ENCODE assay signal across 1 cellular context in genomic region chr11:24324211-24324610, GRCh38.
TF ChIP-seq lines count a peak whose summit lies in the region.

No MANE protein-coding gene starts in this region.

TF ChIP-seq in GM23338, 12 proteins besides CTCF, POLR2A, EP300 and RAD21 (continued from another document):
- TF ChIP-seq REST (IDR thresholded peaks at IDR 0.05; ENCODE audit: unreplicated experiment) (no peak), ZNF331 (CRISPR knock-in tag; IDR thresholded peaks at IDR 0.05; ENCODE audit: low read depth) (no peak), POLR2AphosphoS5 (IDR thresholded peaks at IDR 0.05; ENCODE audit: low read depth) (no peak), ZNF114 (CRISPR knock-in tag; IDR thresholded peaks at IDR 0.05) (no peak), JUNB (IDR thresholded peaks at IDR 0.05; ENCODE audit: unreplicated experiment) (no peak), STAT1 (IDR thresholded peaks at IDR 0.05; ENCODE audit: unreplicated experiment) (no peak), CREB1 (CRISPR knock-in tag; IDR thresholded peaks at IDR 0.05; ENCODE audit: low read depth) (no peak), NANOG (IDR thresholded peaks at IDR 0.05; ENCODE audit: borderline replicate concordance) (no peak)
TF ChIP-seq in GM23338: peak in this region for 0.
